In the genomic region with DNA sequence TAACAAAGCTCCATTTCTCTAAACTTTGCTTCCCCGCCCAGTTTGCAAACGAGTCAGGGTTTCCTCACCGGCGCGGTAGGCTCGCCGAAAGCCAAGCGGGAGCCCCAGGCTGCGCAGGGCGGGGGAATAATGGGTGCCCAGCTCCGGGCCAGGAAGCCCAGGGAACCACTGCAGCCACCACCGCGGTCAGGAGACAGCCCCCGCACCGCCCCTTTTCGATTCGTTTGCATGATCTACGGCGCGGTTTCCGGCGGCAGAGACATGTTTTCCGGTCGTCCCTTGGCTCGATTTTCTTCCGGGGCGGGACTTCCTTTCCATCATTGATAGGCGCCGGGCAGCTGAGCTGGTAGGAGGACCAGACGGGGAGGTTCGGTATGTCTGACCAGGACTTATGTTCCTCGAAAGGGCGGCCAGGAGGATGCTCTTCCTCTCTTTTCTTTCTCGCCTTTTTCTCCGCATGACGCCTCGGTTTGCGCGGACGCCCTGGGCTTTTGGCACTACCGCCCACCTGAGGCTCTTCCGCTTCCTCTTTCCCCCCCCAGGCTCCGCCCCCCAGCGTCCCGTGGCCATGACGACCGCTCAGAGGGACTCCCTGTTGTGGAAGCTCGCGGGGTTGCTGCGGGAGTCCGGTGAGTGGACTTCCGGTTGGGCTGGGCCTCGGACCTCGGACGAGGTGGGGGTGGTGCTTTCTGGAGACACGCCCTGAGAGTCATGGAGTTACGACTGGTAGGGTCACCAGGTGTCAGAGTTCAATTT, we compare ENCODE assay signal across 1 cellular context.
TF ChIP-seq lines count a peak whose summit lies in the region.

A gene with protein sequence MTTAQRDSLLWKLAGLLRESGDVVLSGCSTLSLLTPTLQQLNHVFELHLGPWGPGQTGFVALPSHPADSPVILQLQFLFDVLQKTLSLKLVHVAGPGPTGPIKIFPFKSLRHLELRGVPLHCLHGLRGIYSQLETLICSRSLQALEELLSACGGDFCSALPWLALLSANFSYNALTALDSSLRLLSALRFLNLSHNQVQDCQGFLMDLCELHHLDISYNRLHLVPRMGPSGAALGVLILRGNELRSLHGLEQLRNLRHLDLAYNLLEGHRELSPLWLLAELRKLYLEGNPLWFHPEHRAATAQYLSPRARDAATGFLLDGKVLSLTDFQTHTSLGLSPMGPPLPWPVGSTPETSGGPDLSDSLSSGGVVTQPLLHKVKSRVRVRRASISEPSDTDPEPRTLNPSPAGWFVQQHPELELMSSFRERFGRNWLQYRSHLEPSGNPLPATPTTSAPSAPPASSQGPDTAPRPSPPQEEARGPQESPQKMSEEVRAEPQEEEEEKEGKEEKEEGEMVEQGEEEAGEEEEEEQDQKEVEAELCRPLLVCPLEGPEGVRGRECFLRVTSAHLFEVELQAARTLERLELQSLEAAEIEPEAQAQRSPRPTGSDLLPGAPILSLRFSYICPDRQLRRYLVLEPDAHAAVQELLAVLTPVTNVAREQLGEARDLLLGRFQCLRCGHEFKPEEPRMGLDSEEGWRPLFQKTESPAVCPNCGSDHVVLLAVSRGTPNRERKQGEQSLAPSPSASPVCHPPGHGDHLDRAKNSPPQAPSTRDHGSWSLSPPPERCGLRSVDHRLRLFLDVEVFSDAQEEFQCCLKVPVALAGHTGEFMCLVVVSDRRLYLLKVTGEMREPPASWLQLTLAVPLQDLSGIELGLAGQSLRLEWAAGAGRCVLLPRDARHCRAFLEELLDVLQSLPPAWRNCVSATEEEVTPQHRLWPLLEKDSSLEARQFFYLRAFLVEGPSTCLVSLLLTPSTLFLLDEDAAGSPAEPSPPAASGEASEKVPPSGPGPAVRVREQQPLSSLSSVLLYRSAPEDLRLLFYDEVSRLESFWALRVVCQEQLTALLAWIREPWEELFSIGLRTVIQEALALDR (plus strand): TSS at position 306 of the 756 bp plus-strand sequence. CDS start 263 bp downstream, at position 569.

TF ChIP-seq in H1, 55 proteins besides CTCF, POLR2A, EP300 and RAD21 (continued from another document and continues in another):
- 0 out of 2 replicates have a peak, but pooled peaks have one; percentile 17 for TF ChIP-seq RBBP5 (IDR thresholded peaks at IDR 0.05; ENCODE audit: borderline replicate concordance, low read depth, low read length)
- no peak for TF ChIP-seq RNF2 (IDR thresholded peaks at IDR 0.05; ENCODE audit: borderline replicate concordance, low read depth, low read length, missing control alignments, poor library complexity, severe bottlenecking)
- TF ChIP-seq PHF8 (conservative IDR thresholded peaks at IDR 0.05; ENCODE audit: low read depth, low read length), result peak; percentile 59; the same call in 1 of the 2 replicates
- peak; percentile 98 for TF ChIP-seq SAP30 (IDR thresholded peaks at IDR 0.05; ENCODE audit: insufficient read depth, insufficient replicate concordance, low read length)
- 0 out of 2 replicates have a peak, but pooled peaks have one; percentile 4 for TF ChIP-seq JUND (IDR thresholded peaks at IDR 0.05; ENCODE audit: low read length)
- TF ChIP-seq, protein P1, sequence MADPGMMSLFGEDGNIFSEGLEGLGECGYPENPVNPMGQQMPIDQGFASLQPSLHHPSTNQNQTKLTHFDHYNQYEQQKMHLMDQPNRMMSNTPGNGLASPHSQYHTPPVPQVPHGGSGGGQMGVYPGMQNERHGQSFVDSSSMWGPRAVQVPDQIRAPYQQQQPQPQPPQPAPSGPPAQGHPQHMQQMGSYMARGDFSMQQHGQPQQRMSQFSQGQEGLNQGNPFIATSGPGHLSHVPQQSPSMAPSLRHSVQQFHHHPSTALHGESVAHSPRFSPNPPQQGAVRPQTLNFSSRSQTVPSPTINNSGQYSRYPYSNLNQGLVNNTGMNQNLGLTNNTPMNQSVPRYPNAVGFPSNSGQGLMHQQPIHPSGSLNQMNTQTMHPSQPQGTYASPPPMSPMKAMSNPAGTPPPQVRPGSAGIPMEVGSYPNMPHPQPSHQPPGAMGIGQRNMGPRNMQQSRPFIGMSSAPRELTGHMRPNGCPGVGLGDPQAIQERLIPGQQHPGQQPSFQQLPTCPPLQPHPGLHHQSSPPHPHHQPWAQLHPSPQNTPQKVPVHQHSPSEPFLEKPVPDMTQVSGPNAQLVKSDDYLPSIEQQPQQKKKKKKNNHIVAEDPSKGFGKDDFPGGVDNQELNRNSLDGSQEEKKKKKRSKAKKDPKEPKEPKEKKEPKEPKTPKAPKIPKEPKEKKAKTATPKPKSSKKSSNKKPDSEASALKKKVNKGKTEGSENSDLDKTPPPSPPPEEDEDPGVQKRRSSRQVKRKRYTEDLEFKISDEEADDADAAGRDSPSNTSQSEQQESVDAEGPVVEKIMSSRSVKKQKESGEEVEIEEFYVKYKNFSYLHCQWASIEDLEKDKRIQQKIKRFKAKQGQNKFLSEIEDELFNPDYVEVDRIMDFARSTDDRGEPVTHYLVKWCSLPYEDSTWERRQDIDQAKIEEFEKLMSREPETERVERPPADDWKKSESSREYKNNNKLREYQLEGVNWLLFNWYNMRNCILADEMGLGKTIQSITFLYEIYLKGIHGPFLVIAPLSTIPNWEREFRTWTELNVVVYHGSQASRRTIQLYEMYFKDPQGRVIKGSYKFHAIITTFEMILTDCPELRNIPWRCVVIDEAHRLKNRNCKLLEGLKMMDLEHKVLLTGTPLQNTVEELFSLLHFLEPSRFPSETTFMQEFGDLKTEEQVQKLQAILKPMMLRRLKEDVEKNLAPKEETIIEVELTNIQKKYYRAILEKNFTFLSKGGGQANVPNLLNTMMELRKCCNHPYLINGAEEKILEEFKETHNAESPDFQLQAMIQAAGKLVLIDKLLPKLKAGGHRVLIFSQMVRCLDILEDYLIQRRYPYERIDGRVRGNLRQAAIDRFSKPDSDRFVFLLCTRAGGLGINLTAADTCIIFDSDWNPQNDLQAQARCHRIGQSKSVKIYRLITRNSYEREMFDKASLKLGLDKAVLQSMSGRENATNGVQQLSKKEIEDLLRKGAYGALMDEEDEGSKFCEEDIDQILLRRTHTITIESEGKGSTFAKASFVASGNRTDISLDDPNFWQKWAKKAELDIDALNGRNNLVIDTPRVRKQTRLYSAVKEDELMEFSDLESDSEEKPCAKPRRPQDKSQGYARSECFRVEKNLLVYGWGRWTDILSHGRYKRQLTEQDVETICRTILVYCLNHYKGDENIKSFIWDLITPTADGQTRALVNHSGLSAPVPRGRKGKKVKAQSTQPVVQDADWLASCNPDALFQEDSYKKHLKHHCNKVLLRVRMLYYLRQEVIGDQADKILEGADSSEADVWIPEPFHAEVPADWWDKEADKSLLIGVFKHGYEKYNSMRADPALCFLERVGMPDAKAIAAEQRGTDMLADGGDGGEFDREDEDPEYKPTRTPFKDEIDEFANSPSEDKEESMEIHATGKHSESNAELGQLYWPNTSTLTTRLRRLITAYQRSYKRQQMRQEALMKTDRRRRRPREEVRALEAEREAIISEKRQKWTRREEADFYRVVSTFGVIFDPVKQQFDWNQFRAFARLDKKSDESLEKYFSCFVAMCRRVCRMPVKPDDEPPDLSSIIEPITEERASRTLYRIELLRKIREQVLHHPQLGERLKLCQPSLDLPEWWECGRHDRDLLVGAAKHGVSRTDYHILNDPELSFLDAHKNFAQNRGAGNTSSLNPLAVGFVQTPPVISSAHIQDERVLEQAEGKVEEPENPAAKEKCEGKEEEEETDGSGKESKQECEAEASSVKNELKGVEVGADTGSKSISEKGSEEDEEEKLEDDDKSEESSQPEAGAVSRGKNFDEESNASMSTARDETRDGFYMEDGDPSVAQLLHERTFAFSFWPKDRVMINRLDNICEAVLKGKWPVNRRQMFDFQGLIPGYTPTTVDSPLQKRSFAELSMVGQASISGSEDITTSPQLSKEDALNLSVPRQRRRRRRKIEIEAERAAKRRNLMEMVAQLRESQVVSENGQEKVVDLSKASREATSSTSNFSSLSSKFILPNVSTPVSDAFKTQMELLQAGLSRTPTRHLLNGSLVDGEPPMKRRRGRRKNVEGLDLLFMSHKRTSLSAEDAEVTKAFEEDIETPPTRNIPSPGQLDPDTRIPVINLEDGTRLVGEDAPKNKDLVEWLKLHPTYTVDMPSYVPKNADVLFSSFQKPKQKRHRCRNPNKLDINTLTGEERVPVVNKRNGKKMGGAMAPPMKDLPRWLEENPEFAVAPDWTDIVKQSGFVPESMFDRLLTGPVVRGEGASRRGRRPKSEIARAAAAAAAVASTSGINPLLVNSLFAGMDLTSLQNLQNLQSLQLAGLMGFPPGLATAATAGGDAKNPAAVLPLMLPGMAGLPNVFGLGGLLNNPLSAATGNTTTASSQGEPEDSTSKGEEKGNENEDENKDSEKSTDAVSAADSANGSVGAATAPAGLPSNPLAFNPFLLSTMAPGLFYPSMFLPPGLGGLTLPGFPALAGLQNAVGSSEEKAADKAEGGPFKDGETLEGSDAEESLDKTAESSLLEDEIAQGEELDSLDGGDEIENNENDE (IDR thresholded peaks at IDR 0.05; ENCODE audit: insufficient replicate concordance, low read length), result no peak
- TF ChIP-seq ZNF274 (IDR thresholded peaks at IDR 0.05; ENCODE audit: borderline replicate concordance, extremely low read depth, low read length), result no peak
- no peak for TF ChIP-seq CBX5 (IDR thresholded peaks at IDR 0.05; ENCODE audit: low read depth, low read length)
- TF ChIP-seq, protein P2, sequence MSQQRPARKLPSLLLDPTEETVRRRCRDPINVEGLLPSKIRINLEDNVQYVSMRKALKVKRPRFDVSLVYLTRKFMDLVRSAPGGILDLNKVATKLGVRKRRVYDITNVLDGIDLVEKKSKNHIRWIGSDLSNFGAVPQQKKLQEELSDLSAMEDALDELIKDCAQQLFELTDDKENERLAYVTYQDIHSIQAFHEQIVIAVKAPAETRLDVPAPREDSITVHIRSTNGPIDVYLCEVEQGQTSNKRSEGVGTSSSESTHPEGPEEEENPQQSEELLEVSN (IDR thresholded peaks at IDR 0.05), result no peak
- TF ChIP-seq, protein P3, sequence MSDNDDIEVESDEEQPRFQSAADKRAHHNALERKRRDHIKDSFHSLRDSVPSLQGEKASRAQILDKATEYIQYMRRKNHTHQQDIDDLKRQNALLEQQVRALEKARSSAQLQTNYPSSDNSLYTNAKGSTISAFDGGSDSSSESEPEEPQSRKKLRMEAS (IDR thresholded peaks at IDR 0.05), result peak; percentile 50; the same call in 1 of the 2 replicates
- TF ChIP-seq BACH1 (IDR thresholded peaks at IDR 0.05; ENCODE audit: low read length), result no peak
- TF ChIP-seq CREB1 (IDR thresholded peaks at IDR 0.05), result peak; percentile 84
- peak; percentile 72; the same call in 1 of the 2 replicates for TF ChIP-seq SP4 (IDR thresholded peaks at IDR 0.05; ENCODE audit: low read length)
- peak; percentile 77 to 95; a peak in 3 of 4 replicates for TF ChIP-seq HDAC2 (IDR thresholded peaks at IDR 0.05; ENCODE audit: borderline replicate concordance in 1 of 2, low read depth in 2 of 2, low read length in 2 of 2)
- peak; percentile 31 for TF ChIP-seq NRF1 (IDR thresholded peaks at IDR 0.05; ENCODE audit: low read depth, low read length)
- peak; percentile 59 for TF ChIP-seq ASH2L (IDR thresholded peaks at IDR 0.05; ENCODE audit: low read length)
- TF ChIP-seq YY1 (IDR thresholded peaks at IDR 0.05; ENCODE audit: low read depth, low read length), result peak; percentile 10; the same call in 1 of the 2 replicates
- no peak for TF ChIP-seq CBX8 (IDR thresholded peaks at IDR 0.05; ENCODE audit: borderline replicate concordance, low read depth, low read length)
- TF ChIP-seq, protein P4, sequence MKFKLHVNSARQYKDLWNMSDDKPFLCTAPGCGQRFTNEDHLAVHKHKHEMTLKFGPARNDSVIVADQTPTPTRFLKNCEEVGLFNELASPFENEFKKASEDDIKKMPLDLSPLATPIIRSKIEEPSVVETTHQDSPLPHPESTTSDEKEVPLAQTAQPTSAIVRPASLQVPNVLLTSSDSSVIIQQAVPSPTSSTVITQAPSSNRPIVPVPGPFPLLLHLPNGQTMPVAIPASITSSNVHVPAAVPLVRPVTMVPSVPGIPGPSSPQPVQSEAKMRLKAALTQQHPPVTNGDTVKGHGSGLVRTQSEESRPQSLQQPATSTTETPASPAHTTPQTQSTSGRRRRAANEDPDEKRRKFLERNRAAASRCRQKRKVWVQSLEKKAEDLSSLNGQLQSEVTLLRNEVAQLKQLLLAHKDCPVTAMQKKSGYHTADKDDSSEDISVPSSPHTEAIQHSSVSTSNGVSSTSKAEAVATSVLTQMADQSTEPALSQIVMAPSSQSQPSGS (IDR thresholded peaks at IDR 0.05; ENCODE audit: low read length), result no peak
- TF ChIP-seq NANOG (IDR thresholded peaks at IDR 0.05; ENCODE audit: insufficient read depth, low read depth, low read length, poor library complexity, severe bottlenecking), result no peak
- TF ChIP-seq RXRA (IDR thresholded peaks at IDR 0.05; ENCODE audit: insufficient read depth, low read depth, low read length), result no peak
- TF ChIP-seq TBP (IDR thresholded peaks at IDR 0.05; ENCODE audit: low read depth, low read length), result peak; percentile 69
- no peak for TF ChIP-seq BRCA1 (IDR thresholded peaks at IDR 0.05; ENCODE audit: low read depth, low read length)
- no peak for TF ChIP-seq KDM1A (IDR thresholded peaks at IDR 0.05; ENCODE audit: borderline replicate concordance, low read length)
- TF ChIP-seq TCF12 (IDR thresholded peaks at IDR 0.05; ENCODE audit: low read depth, low read length), result no peak
- TF ChIP-seq TAF1 (IDR thresholded peaks at IDR 0.05; ENCODE audit: low read depth, low read length), result peak; percentile 83
- no peak for TF ChIP-seq RFX5 (IDR thresholded peaks at IDR 0.05; ENCODE audit: borderline replicate concordance, low read depth, low read length)
- no peak for TF ChIP-seq POU5F1 (IDR thresholded peaks at IDR 0.05; ENCODE audit: low read depth, low read length)
- TF ChIP-seq, protein P5, sequence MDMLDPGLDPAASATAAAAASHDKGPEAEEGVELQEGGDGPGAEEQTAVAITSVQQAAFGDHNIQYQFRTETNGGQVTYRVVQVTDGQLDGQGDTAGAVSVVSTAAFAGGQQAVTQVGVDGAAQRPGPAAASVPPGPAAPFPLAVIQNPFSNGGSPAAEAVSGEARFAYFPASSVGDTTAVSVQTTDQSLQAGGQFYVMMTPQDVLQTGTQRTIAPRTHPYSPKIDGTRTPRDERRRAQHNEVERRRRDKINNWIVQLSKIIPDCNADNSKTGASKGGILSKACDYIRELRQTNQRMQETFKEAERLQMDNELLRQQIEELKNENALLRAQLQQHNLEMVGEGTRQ (IDR thresholded peaks at IDR 0.05; ENCODE audit: low read length), result no peak
- TF ChIP-seq KDM4A (IDR thresholded peaks at IDR 0.05; ENCODE audit: low read depth, low read length, severe bottlenecking), result peak; percentile 75
- TF ChIP-seq, protein P6, sequence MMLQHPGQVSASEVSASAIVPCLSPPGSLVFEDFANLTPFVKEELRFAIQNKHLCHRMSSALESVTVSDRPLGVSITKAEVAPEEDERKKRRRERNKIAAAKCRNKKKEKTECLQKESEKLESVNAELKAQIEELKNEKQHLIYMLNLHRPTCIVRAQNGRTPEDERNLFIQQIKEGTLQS (IDR thresholded peaks at IDR 0.05; ENCODE audit: insufficient read depth, low read depth, low read length), result 0 out of 2 replicates have a peak, but pooled peaks have one; percentile 30
- peak; percentile 53; the same call in 1 of the 2 replicates for TF ChIP-seq SP1 (IDR thresholded peaks at IDR 0.05; ENCODE audit: low read depth, low read length)
- TF ChIP-seq FOSL1 (IDR thresholded peaks at IDR 0.05; ENCODE audit: insufficient read depth, low read depth, low read length), result no peak
- TF ChIP-seq POLR2AphosphoS5 (IDR thresholded peaks at IDR 0.05; ENCODE audit: low read depth, low read length), result peak; percentile 73; the same call in 1 of the 2 replicates
- TF ChIP-seq SRF (IDR thresholded peaks at IDR 0.05; ENCODE audit: low read depth, low read length), result no peak
- TF ChIP-seq SIN3A (conservative IDR thresholded peaks at IDR 0.05 in 1 of 2, IDR thresholded peaks at IDR 0.05 in 1 of 2; ENCODE audit: low read depth in 1 of 2, low read length in 2 of 2), result peak; percentile 93 to 99
- peak; percentile 88 for TF ChIP-seq EGR1 (IDR thresholded peaks at IDR 0.05; ENCODE audit: borderline replicate concordance, low read depth, low read length)
- TF ChIP-seq JUN (IDR thresholded peaks at IDR 0.05; ENCODE audit: low read depth, low read length), result 0 out of 2 replicates have a peak, but pooled peaks have one; percentile 19
- no peak for TF ChIP-seq MAFK (IDR thresholded peaks at IDR 0.05; ENCODE audit: low read depth, low read length)
- TF ChIP-seq TEAD4 (IDR thresholded peaks at IDR 0.05; ENCODE audit: low read depth, low read length), result no peak
